In genomic region chr1:219527994-219528393, GRCh38 we compare ENCODE assay signal across 22 cellular contexts.
DNase-seq lines count a peak whose midpoint lies in the region; ATAC-seq, FAIRE-seq and TF ChIP-seq lines count a peak whose summit lies in the region.
"Had no signal": no experiment of that assay in that cellular context is flagged by ENCODE, and none has a peak within 500 bp of the region (broad histone marks: within the 10 kb centered on the region; RNA-seq: fewer than 3 reads in every experiment).

No MANE protein-coding gene starts in this region.

- H3K27ac ChIP-seq in A549 = no peak overlapping the region
- peak overlapping the region; percentile 3 for H3K27ac ChIP-seq in hepatocyte
- no peak overlapping the region for H3K27ac ChIP-seq in neuronal stem cell (replicated peaks; ENCODE audit: low read length)
- H3K27ac ChIP-seq: HL-60 had no signal

- DNase-seq in A549 (ENCODE audit: low read depth in 1 of 2, low spot score in 1 of 2) = no peak
- no peak for DNase-seq in adipocyte (ENCODE audit: low read depth)
- DNase-seq in hepatocyte (ENCODE audit: low spot score) = no peak
- DNase-seq in neuronal stem cell (ENCODE audit: low spot score) = no peak
- DNase-seq in mucosa of descending colon = no peak
- no peak for DNase-seq in activated effector memory CD4-positive, alpha-beta T cell treated with Interleukin-2 at 50 U/mL for 16 hours
- DNase-seq: ACHN; BE2C; C1 segment of cervical spinal cord; CD4-positive, CD25-positive, alpha-beta regulatory T cell; CD8-positive, alpha-beta memory T cell; COR-L47; DMS153; DMS79; GDM1; HCEC 1CT; IMR-90 had no signal

- no peak overlapping the region for H3K4ac ChIP-seq in neuronal stem cell (ENCODE audit: low read length)

- no peaks in the 10 kb centered on the region for H3K9me2 ChIP-seq in hepatocyte (replicated peaks; ENCODE audit: insufficient read depth)

- TF ChIP-seq RAD21 in A549 (conservative IDR thresholded peaks at IDR 0.05 in 1 of 2, IDR thresholded peaks at IDR 0.05 in 1 of 2) = no peak

- POLR2A ChIA-PET in A549 (lab: Yijun Ruan, JAX) = no interaction called here

- no peak overlapping the region for H4K8ac ChIP-seq in neuronal stem cell (ENCODE audit: low read depth, low read length)

- H2BK120ac ChIP-seq in neuronal stem cell (ENCODE audit: low read depth, low read length) = no peak overlapping the region

- no peak for ATAC-seq in A549
- no peak for ATAC-seq in mucosa of descending colon

- H2BK12ac ChIP-seq in neuronal stem cell (ENCODE audit: low read length) = no peak overlapping the region

- no peak overlapping the region for H3K14ac ChIP-seq in neuronal stem cell (ENCODE audit: low read length)

- no peak for TF ChIP-seq POLR2A in A549 (IDR thresholded peaks at IDR 0.05; ENCODE audit: low read length)

- no peak overlapping the region for H3K23ac ChIP-seq in neuronal stem cell (ENCODE audit: low read depth, low read length, poor library complexity)

- no peak overlapping the region for H3K18ac ChIP-seq in neuronal stem cell (ENCODE audit: low read length)

- peak overlapping the region; percentile 16 for H3K9ac ChIP-seq in adipocyte (ENCODE audit: low read length)
- no peak overlapping the region for H3K9ac ChIP-seq in neuronal stem cell (ENCODE audit: low read depth, low read length, poor library complexity)

- TF ChIP-seq EP300 in A549 (IDR thresholded peaks at IDR 0.05) = no peak

- H4K91ac ChIP-seq in neuronal stem cell (ENCODE audit: low read depth, low read length, poor library complexity) = no peak overlapping the region

- no peak for FAIRE-seq in A549 (lab: Jason Lieb, UNC)
- FAIRE-seq: GM12892, GM18507, H54 had no signal

- CTCF ChIA-PET in A549 (lab: Yijun Ruan, JAX) = interaction anchor here (1.8 kb wide), 1 partner anchor 9 kb away, joined by 6 read pairs; no protein-coding TSS in a partner anchor

- H2AK5ac ChIP-seq in neuronal stem cell (ENCODE audit: low read depth, low read length) = no peak overlapping the region

- H3K4me2 ChIP-seq in A549 (no peak overlapping the region), hepatocyte (no peak overlapping the region), neuronal stem cell (ENCODE audit: insufficient read depth, low read length, poor library complexity, severe bottlenecking) (no peak overlapping the region)

- H3K79me1 ChIP-seq in neuronal stem cell (ENCODE audit: low read depth, low read length) = no peaks in the 10 kb centered on the region

- no peaks in the 10 kb centered on the region for H3K79me2 ChIP-seq in hepatocyte

- TF ChIP-seq CTCF in A549 (IDR thresholded peaks at IDR 0.05) (no peak), hepatocyte (IDR thresholded peaks at IDR 0.05; ENCODE audit: poor library complexity) (no peak), mucosa of descending colon (IDR thresholded peaks at IDR 0.05) (no peak)

- H3K4me1 ChIP-seq in A549 (peaks cover 5% of the 10 kb centered on the region; the same call in 1 of the 3 replicates), adipocyte (ENCODE audit: control insufficient read depth, insufficient read depth, low read length) (peaks cover 18% of the 10 kb centered on the region), hepatocyte (ENCODE audit: insufficient read depth) (peaks cover 3% of the 10 kb centered on the region), neuronal stem cell (ENCODE audit: control insufficient read depth in 2 of 2, insufficient read depth in 1 of 2, low read depth in 1 of 2, low read length in 2 of 2) (peaks cover 0 to 3% of the 10 kb centered on the region in 2 donors), mucosa of descending colon (ENCODE audit: low read depth) (no peaks in the 10 kb centered on the region)

- intact Hi-C loops in mucosa of descending colon (cut with DNase I, micrococcal nuclease) = no loop called here

- no peaks in the 10 kb centered on the region for H4K20me1 ChIP-seq in hepatocyte (ENCODE audit: insufficient read depth, poor library complexity, severe bottlenecking)

- H3K27me3 ChIP-seq in adipocyte (replicated peaks; ENCODE audit: control insufficient read depth, insufficient read depth, low read length) = no peaks in the 10 kb centered on the region
- no peaks in the 10 kb centered on the region for H3K27me3 ChIP-seq in hepatocyte
- no peaks in the 10 kb centered on the region for H3K27me3 ChIP-seq in neuronal stem cell (ENCODE audit: control insufficient read depth in 3 of 3, insufficient read depth in 3 of 3, low read depth in 1 of 3, low read length in 3 of 3)
- H3K27me3 ChIP-seq: BE2C had no signal

- no peak overlapping the region for H2BK15ac ChIP-seq in neuronal stem cell (ENCODE audit: low read length)

- H3K36me3 ChIP-seq in adipocyte (ENCODE audit: control insufficient read depth, insufficient read depth, low read length, severe bottlenecking) (no peaks in the 10 kb centered on the region), hepatocyte (replicated peaks; ENCODE audit: insufficient read depth, low read depth) (no peaks in the 10 kb centered on the region), neuronal stem cell (replicated peaks in 1 of 2; ENCODE audit: control insufficient read depth in 2 of 2, insufficient read depth in 2 of 2, low read length in 2 of 2) (no peaks in the 10 kb centered on the region), mucosa of descending colon (ENCODE audit: low read depth) (no peaks in the 10 kb centered on the region)
- H3K36me3 ChIP-seq: BE2C had no signal

- H2AFZ ChIP-seq in hepatocyte (no peak overlapping the region), neuronal stem cell (ENCODE audit: low read length) (peak overlapping the region; percentile 15)

- H3K9me3 ChIP-seq in A549 = no peaks in the 10 kb centered on the region
- peaks cover 10% of the 10 kb centered on the region for H3K9me3 ChIP-seq in adipocyte (ENCODE audit: control insufficient read depth, low read length)
- no peaks in the 10 kb centered on the region for H3K9me3 ChIP-seq in hepatocyte (ENCODE audit: low read depth)
- H3K9me3 ChIP-seq in neuronal stem cell (replicated peaks in 1 of 2; ENCODE audit: control insufficient read depth in 2 of 2, insufficient read depth in 1 of 2, low read depth in 1 of 2, low read length in 2 of 2) = peaks cover 0 to 3% of the 10 kb centered on the region in 2 donors
- no peaks in the 10 kb centered on the region for H3K9me3 ChIP-seq in mucosa of descending colon
- H3K9me3 ChIP-seq: BE2C had no signal

- H2BK5ac ChIP-seq in neuronal stem cell (ENCODE audit: low read length) = no peak overlapping the region

- H3K4me3 ChIP-seq in A549 = no peak overlapping the region
- H3K4me3 ChIP-seq in adipocyte (ENCODE audit: low read length) = no peak overlapping the region
- no peak overlapping the region for H3K4me3 ChIP-seq in hepatocyte
- H3K4me3 ChIP-seq in neuronal stem cell (ENCODE audit: low read length in 2 of 2) = no peak overlapping the region
- no peak overlapping the region for H3K4me3 ChIP-seq in mucosa of descending colon
- H3K4me3 ChIP-seq: GM23338 had no signal

- 65% methylated on average over 3 of the region's 3 CpGs for WGBS in A549 (ENCODE audit: missing lambda C conversion rate)
- WGBS in hepatocyte (ENCODE audit: low lambda C conversion rate, missing lambda C conversion rate) = 74% methylated on average over 3 of the region's 3 CpGs
- WGBS in neuronal stem cell (ENCODE audit: extremely low coverage in 2 of 2, insufficient read length in 2 of 2, insufficient replicate concordance in 1 of 2), 2 donors = no CpG with 5 or more reads among the region's 3 CpGs

TF ChIP-seq in A549, 52 proteins besides CTCF, POLR2A, EP300 and RAD21:
- peak; percentile 55 for TF ChIP-seq MAFK (IDR thresholded peaks at IDR 0.05; ENCODE audit: partially characterized antibody)
- TF ChIP-seq MAZ (IDR thresholded peaks at IDR 0.05; ENCODE audit: borderline replicate concordance, low read depth, low read length) = no peak
